Comparison of ENCODE assay signal across 12 cellular contexts in the genomic region with DNA sequence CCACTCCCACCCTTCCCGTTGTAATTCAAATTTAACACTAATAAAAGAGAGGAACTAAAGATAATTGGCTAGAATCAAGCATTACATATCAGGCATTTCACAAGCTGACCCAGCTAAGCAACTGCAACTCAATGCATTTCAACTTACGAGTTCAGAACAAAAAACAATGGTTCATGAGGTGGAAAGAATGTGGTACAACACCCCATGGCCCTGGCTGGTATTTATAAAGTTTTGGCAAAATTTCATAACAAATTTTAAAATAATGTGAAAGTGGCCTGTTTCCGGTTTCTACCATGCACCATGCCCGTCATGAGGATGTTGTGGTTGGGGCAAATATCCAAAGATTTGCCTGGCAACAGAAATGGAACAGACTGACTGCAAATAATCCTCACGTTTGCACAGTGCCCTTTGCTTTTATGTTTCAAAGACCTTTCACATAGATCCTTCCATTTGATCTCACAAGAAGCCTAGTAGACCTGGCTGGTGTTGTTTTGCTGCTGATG.
DNase-seq lines count a peak whose midpoint lies in the region; ATAC-seq, FAIRE-seq and TF ChIP-seq lines count a peak whose summit lies in the region.
"Had no signal": no experiment of that assay in that cellular context is flagged by ENCODE, and none has a peak within 500 bp of the region (broad histone marks: within the 10 kb centered on the region; RNA-seq: fewer than 3 reads in every experiment).

No MANE protein-coding gene starts in this region.

- TF ChIP-seq CTCF in activated CD8-positive, alpha-beta T cell treated with anti-CD3 and anti-CD28 coated beads for 36 hours (IDR thresholded peaks at IDR 0.05) = no peak
- TF ChIP-seq CTCF in type B pancreatic cell (conservative IDR thresholded peaks at IDR 0.05) = peak; percentile 35

- no peaks in the 10 kb centered on the region for H3K36me3 Mint-ChIP-seq in activated naive CD4-positive, alpha-beta T cell treated with anti-CD3 and anti-CD28 coated beads, Interleukin-2, amount 50 U/mL, for 24 hours
- no peaks in the 10 kb centered on the region for H3K36me3 Mint-ChIP-seq in activated CD8-positive, alpha-beta T cell treated with anti-CD3 and anti-CD28 coated beads for 36 hours (ENCODE audit: low read depth)
- H3K36me3 Mint-ChIP-seq in type B pancreatic cell = peaks cover 5% of the 10 kb centered on the region

- CTCF ChIA-PET in activated CD8-positive, alpha-beta T cell treated with anti-CD3 and anti-CD28 coated beads for 36 hours (lab: Charles Lee) = no interaction called here

- H3K27ac Mint-ChIP-seq in activated naive CD4-positive, alpha-beta T cell treated with anti-CD3 and anti-CD28 coated beads, Interleukin-2, amount 50 U/mL, for 24 hours = peak overlapping the region; percentile 63
- H3K27ac Mint-ChIP-seq in activated CD8-positive, alpha-beta T cell treated with anti-CD3 and anti-CD28 coated beads for 36 hours = no peak overlapping the region
- H3K27ac Mint-ChIP-seq in type B pancreatic cell = peak overlapping the region; percentile 95
- H3K27ac Mint-ChIP-seq: CD4-positive, alpha-beta T cell; stimulated activated naive CD8-positive, alpha-beta T cell treated with anti-CD3 and anti-CD28 coated beads, Interleukin-15, Interleukin-2, amounts not matched to agents 100 ng/mL and 50 ng/mL, for 24 hours had no signal

- FAIRE-seq in HTR-8/SVneo (lab: Jason Lieb, UNC) = no peak
- FAIRE-seq: pancreas had no signal

- intact Hi-C loops in activated CD8-positive, alpha-beta T cell treated with anti-CD3 and anti-CD28 coated beads for 36 hours (cut with micrococcal nuclease) = no loop called here

- H3K4me1 Mint-ChIP-seq in activated naive CD4-positive, alpha-beta T cell treated with anti-CD3 and anti-CD28 coated beads, Interleukin-2, amount 50 U/mL, for 24 hours = peaks cover 49% of the 10 kb centered on the region
- H3K4me1 Mint-ChIP-seq in activated CD8-positive, alpha-beta T cell treated with anti-CD3 and anti-CD28 coated beads for 36 hours (ENCODE audit: low read depth) = peaks cover 17% of the 10 kb centered on the region
- H3K4me1 Mint-ChIP-seq in type B pancreatic cell (ENCODE audit: unreplicated experiment) = peaks cover 35% of the 10 kb centered on the region

- H3K9me3 Mint-ChIP-seq in activated naive CD4-positive, alpha-beta T cell treated with anti-CD3 and anti-CD28 coated beads, Interleukin-2, amount 50 U/mL, for 24 hours = no peaks in the 10 kb centered on the region
- H3K9me3 Mint-ChIP-seq in activated CD8-positive, alpha-beta T cell treated with anti-CD3 and anti-CD28 coated beads for 36 hours = no peaks in the 10 kb centered on the region
- peaks cover 4% of the 10 kb centered on the region for H3K9me3 Mint-ChIP-seq in type B pancreatic cell
- H3K9me3 Mint-ChIP-seq: CD4-positive, alpha-beta T cell; stimulated activated naive CD8-positive, alpha-beta T cell treated with anti-CD3 and anti-CD28 coated beads, Interleukin-15, Interleukin-2, amounts not matched to agents 100 ng/mL and 50 ng/mL, for 24 hours had no signal

- no peaks in the 10 kb centered on the region for H3K27me3 Mint-ChIP-seq in activated naive CD4-positive, alpha-beta T cell treated with anti-CD3 and anti-CD28 coated beads, Interleukin-2, amount 50 U/mL, for 24 hours
- no peaks in the 10 kb centered on the region for H3K27me3 Mint-ChIP-seq in activated CD8-positive, alpha-beta T cell treated with anti-CD3 and anti-CD28 coated beads for 36 hours
- H3K27me3 Mint-ChIP-seq in type B pancreatic cell = no peaks in the 10 kb centered on the region
- H3K27me3 Mint-ChIP-seq: CD4-positive, alpha-beta T cell; stimulated activated naive CD8-positive, alpha-beta T cell treated with anti-CD3 and anti-CD28 coated beads, Interleukin-15, Interleukin-2, amounts not matched to agents 100 ng/mL and 50 ng/mL, for 24 hours had no signal

- no peak for DNase-seq in activated naive CD4-positive, alpha-beta T cell (lab: John Stamatoyannopoulos, UW)
- DNase-seq in activated CD8-positive, alpha-beta T cell treated with anti-CD3 and anti-CD28 coated beads for 36 hours = peak; percentile 8
- peak; percentile 38 for DNase-seq in glomerular visceral epithelial cell (ENCODE audit: extremely low spot score)
- no peak for DNase-seq in type B pancreatic cell (ENCODE audit: extremely low spot score, unreplicated experiment)
- DNase-seq in HTR-8/SVneo (ENCODE audit: insufficient read length, low spot score) = no peak
- no peak for DNase-seq in NCI-H187 (lab: John Stamatoyannopoulos, UW)
- DNase-seq: activated CD4-positive, alpha-beta T cell treated with anti-CD3 and anti-CD28 coated beads, Interleukin-2, amount 50 U/mL, for 4 hours; CD4-positive, alpha-beta T cell; pancreas had no signal

- POLR2A ChIA-PET in activated CD8-positive, alpha-beta T cell treated with anti-CD3 and anti-CD28 coated beads for 36 hours (lab: Charles Lee) = no interaction called here

- peak overlapping the region; percentile 30 for H3K4me3 Mint-ChIP-seq in activated naive CD4-positive, alpha-beta T cell treated with anti-CD3 and anti-CD28 coated beads, Interleukin-2, amount 50 U/mL, for 24 hours
- no peak overlapping the region for H3K4me3 Mint-ChIP-seq in activated CD8-positive, alpha-beta T cell treated with anti-CD3 and anti-CD28 coated beads for 36 hours
- peak overlapping the region; percentile 32 for H3K4me3 Mint-ChIP-seq in type B pancreatic cell
- H3K4me3 Mint-ChIP-seq: CD4-positive, alpha-beta T cell; stimulated activated naive CD8-positive, alpha-beta T cell treated with anti-CD3 and anti-CD28 coated beads, Interleukin-15, Interleukin-2, amounts not matched to agents 100 ng/mL and 50 ng/mL, for 24 hours had no signal

- no peak for ATAC-seq in activated CD8-positive, alpha-beta T cell treated with anti-CD3 and anti-CD28 coated beads for 36 hours
- no peak for ATAC-seq in HG03457 (IDR thresholded peaks at IDR 0.05; ENCODE audit: unreplicated experiment)

Comparison
In these comparisons a context has a peak if more than half of its experiments do, and no peak if none do; other contexts are left out.
1. DNase-seq: peak in activated CD8-positive, alpha-beta T cell treated with anti-CD3 and anti-CD28 coated beads for 36 hours (single experiment) and glomerular visceral epithelial cell (single experiment); none in activated naive CD4-positive, alpha-beta T cell (0 of 4), type B pancreatic cell (single experiment), HTR-8/SVneo (single experiment) and NCI-H187 (0 of 2).